In genomic region chr12:110602085-110602814, GRCh38 we compare ENCODE assay signal across 8 cellular contexts. TPM values are rescaled to one million over a fixed set of nuclear protein-coding genes. Genes with fewer than 3 reads are reported as not detected.
DNase-seq lines count a peak whose midpoint lies in the region; ATAC-seq, FAIRE-seq and TF ChIP-seq lines count a peak whose summit lies in the region.
"Not testable (repeated sequence)": the region's sequence is repeated elsewhere in the genome, so short reads cannot be mapped to it uniquely, and the experiment has no call there.

No MANE protein-coding gene starts in this region.

- H3K4me1 Mint-ChIP-seq in CD14-positive monocyte, result peaks cover 48% of the 10 kb centered on the region
- H3K4me1 Mint-ChIP-seq in GM23338, result not testable (repeated sequence)

- peak; percentile 88 for FAIRE-seq in endothelial cell of umbilical vein (lab: Jason Lieb, UNC)

- not testable (repeated sequence) for H3K9me1 ChIP-seq in endothelial cell of umbilical vein (replicated peaks; ENCODE audit: control insufficient read depth, extremely low read depth, insufficient read depth, low read length)

- not testable (repeated sequence) for H3K9me3 ChIP-seq in endothelial cell of umbilical vein (replicated peaks; ENCODE audit: control insufficient read depth, insufficient read depth, low read length); spleen

- CTCF ChIA-PET in endothelial cell of umbilical vein (lab: Charles Lee), result interaction anchor here (0.7 to 8.2 kb wide), 45 partner anchors 9 to 503 kb away, joined by 3 to 117 read pairs (median 5); partner anchors contain the start of genes ARPC3, FAM216A, GPN3 and RAD9B

- not testable (repeated sequence) for H3F3A ChIP-seq in GM23338 (replicated peaks; ENCODE audit: low read depth)

- H3K4me1 ChIP-seq in GM23338 (ENCODE audit: insufficient read depth); endothelial cell of umbilical vein (ENCODE audit: control insufficient read depth, extremely low read depth, insufficient read depth, low read length): not testable (repeated sequence)
- H3K4me1 ChIP-seq in spleen, result peaks cover 0 to 72% (median 38%) of the 10 kb centered on the region in 6 donors

- not testable (repeated sequence) for H4K20me1 ChIP-seq in GM23338 (replicated peaks; ENCODE audit: insufficient read depth); endothelial cell of umbilical vein (replicated peaks; ENCODE audit: control insufficient read depth, extremely low read depth, insufficient read depth, low read length)

- H3K27ac ChIP-seq in GM23338 (ENCODE audit: low read depth); endothelial cell of umbilical vein (ENCODE audit: insufficient read depth, low read depth, low read length): not testable (repeated sequence)
- peak overlapping the region in 4 of 8 donors; percentile 24 to 67 (median 53) for H3K27ac ChIP-seq in spleen

- DNase-seq in CD14-positive monocyte (ENCODE audit: low spot score) (peak; percentile 62), GM23338 (ENCODE audit: low spot score) (peak; percentile 84), NCI-H1930 (lab: John Stamatoyannopoulos, UW) (peak; percentile 29 to 56), SIG-M5 treated with dmso at 0.1 percent for 504 hours (lab: John Stamatoyannopoulos, UW; ENCODE audit: unreplicated experiment) (peak; percentile 85), endothelial cell of umbilical vein (ENCODE audit: low read depth, low spot score) (peak; percentile 49)
- DNase-seq in activated T-helper 9 cell treated with anti-CD3 and anti-CD28 coated beads, Interleukin-2, amount 50 U/mL, for 16 hours (ENCODE audit: low read depth), result peak; percentile 12
- DNase-seq in left lobe of liver (ENCODE audit: low spot score); spleen: not testable (repeated sequence)

- peak; percentile 85 for ATAC-seq in GM23338
- ATAC-seq in left lobe of liver, result peak; percentile 89

- H3K4me2 ChIP-seq in GM23338; endothelial cell of umbilical vein (ENCODE audit: insufficient read depth, low read length): not testable (repeated sequence)

- POLR2A ChIA-PET in endothelial cell of umbilical vein (lab: Charles Lee), result not testable (repeated sequence)

- not testable (repeated sequence) for H3K9ac ChIP-seq in endothelial cell of umbilical vein (replicated peaks; ENCODE audit: extremely low read depth, insufficient read depth, low read length)

- not testable (repeated sequence) for TF ChIP-seq POLR2A in endothelial cell of umbilical vein (IDR thresholded peaks at IDR 0.05; ENCODE audit: low read depth, low read length); spleen (IDR thresholded peaks at IDR 0.05)

- H3K36me3 Mint-ChIP-seq in CD14-positive monocyte; GM23338 (ENCODE audit: low read depth): not testable (repeated sequence)

- not testable (repeated sequence) for H3K27me3 ChIP-seq in GM23338 (ENCODE audit: insufficient read depth); endothelial cell of umbilical vein (ENCODE audit: control insufficient read depth in 2 of 2, insufficient read depth in 2 of 2, low read length in 2 of 2); spleen (replicated peaks in 1 of 7)

- intact Hi-C loops in CD14-positive monocyte (cut with micrococcal nuclease), result loop anchor here (1.0 to 5.0 kb wide), 2 partner anchors 50 to 150 kb away; partner anchors contain the start of gene ARPC3 (in 2 of the 2)
- intact Hi-C loops in endothelial cell of umbilical vein (cut with micrococcal nuclease), result loop anchor here (1.0 kb wide), 7 partner anchors 90 to 502 kb away; partner anchors contain the start of genes ARPC3, RAD9B and VPS29
- intact Hi-C loops in spleen (cut with DNase I; ENCODE audit: low total_unique reads), result loop anchor here (5.0 kb wide), 1 partner anchor 150 kb away; the partner anchor contains the start of gene ARPC3

- H3K4me3 Mint-ChIP-seq in CD14-positive monocyte, GM23338: not testable (repeated sequence)

- WGBS in spleen, 5 donors, result 61 to 66% (median 64%) methylated on average over 14 of the region's 14 CpGs

- H3K27ac Mint-ChIP-seq in CD14-positive monocyte, result peak overlapping the region in 6 of 7 donors; percentile 35 to 85 (median 62)
- not testable (repeated sequence) for H3K27ac Mint-ChIP-seq in GM23338

- H2AFZ ChIP-seq in GM23338; endothelial cell of umbilical vein (ENCODE audit: low read depth, low read length): not testable (repeated sequence)

- not testable (repeated sequence) for H3K9me2 ChIP-seq in GM23338 (ENCODE audit: insufficient read depth)

- H3K9me3 Mint-ChIP-seq in CD14-positive monocyte, GM23338: not testable (repeated sequence)

- H3K79me2 ChIP-seq in GM23338 (replicated peaks; ENCODE audit: insufficient read depth); endothelial cell of umbilical vein (ENCODE audit: control insufficient read depth, insufficient read depth, low read length): not testable (repeated sequence)

- TF ChIP-seq CTCF in CD14-positive monocyte (IDR thresholded peaks at IDR 0.05), result peak; percentile 83
- peak; percentile 76 to 86 for TF ChIP-seq CTCF in GM23338 (conservative IDR thresholded peaks at IDR 0.05; ENCODE audit: low read depth in 2 of 2)
- TF ChIP-seq CTCF in endothelial cell of umbilical vein (IDR thresholded peaks at IDR 0.05; ENCODE audit: extremely low read depth in 1 of 2, insufficient read depth in 1 of 2, low read depth in 1 of 2, low read length in 2 of 2), result peak; percentile 60 to 65
- TF ChIP-seq CTCF in spleen (IDR thresholded peaks at IDR 0.05 in 8 of 11, conservative IDR thresholded peaks at IDR 0.05 in 3 of 11), result peak; percentile 44 to 86 (median 75)

- not testable (repeated sequence) for H3K4me3 ChIP-seq in GM23338; endothelial cell of umbilical vein (replicated peaks in 1 of 3; ENCODE audit: insufficient read depth in 1 of 3, low read depth in 1 of 3, low read length in 3 of 3); spleen

- not testable (repeated sequence) for BruUV-seq in endothelial cell of umbilical vein (replicated peaks; lab: Mats Ljungman, UMichigan)

- dilution Hi-C loops in endothelial cell of umbilical vein (cut with MboI; ENCODE audit: extremely low pct_ligation_motif_present, low sequenced_read_pairs), result not testable (repeated sequence)

- H3K36me3 ChIP-seq in GM23338 (ENCODE audit: insufficient read depth); endothelial cell of umbilical vein (ENCODE audit: control insufficient read depth in 2 of 2, extremely low read depth in 1 of 2, insufficient read depth in 2 of 2, low read length in 2 of 2); spleen: not testable (repeated sequence)

- not testable (repeated sequence) for H3K27me3 Mint-ChIP-seq in CD14-positive monocyte (ENCODE audit: low read depth in 3 of 3); GM23338 (ENCODE audit: insufficient read depth, low read depth, poor library complexity)

RNA-seq across cellular contexts. Expression of gene TCTN1, which starts 11.7 kb away (rescaled TPM):
- polyA plus RNA-seq in CD14-positive monocyte (1 to 10 TPM; 4.5 to 6.1 TPM), GM23338 (2016; fragmentation: Nextera tagmentation; extraction: Ambion mirVana) (10.5 and 10.6 TPM in 2 replicates), endothelial cell of umbilical vein (23.3 and 31.4 TPM in 2 replicates), spleen (10 to 100 TPM in 2 of 3 donors, 1 to 10 TPM in 1; 8.4 to 21.0 (median 14.7) TPM)
- 12.4 and 14.8 TPM in 2 replicates for total RNA-seq in GM23338 (2014; rRNA removed; shearing (Covaris generic))
- total RNA-seq in endothelial cell of umbilical vein (20.1 and 21.1 TPM in 2 replicates), left lobe of liver (14.8 TPM), spleen (10 to 100 TPM; 14.8 to 30.8 (median 24.5) TPM)
- 14.4 and 16.1 TPM in 2 replicates for polyA plus RNA-seq in endothelial cell of umbilical vein (2011; cell fraction: cytosol; rRNA removed)
- polyA plus RNA-seq in endothelial cell of umbilical vein (2011; cell fraction: nucleus; rRNA removed), result 47.1 and 52.0 TPM in 2 replicates
- 18.2 and 19.8 TPM in 2 replicates for polyA plus RNA-seq in endothelial cell of umbilical vein (2012)
- polyA minus RNA-seq in endothelial cell of umbilical vein, result 18.0 and 22.5 TPM in 2 replicates
- 8.7 TPM for polyA minus RNA-seq in endothelial cell of umbilical vein (2011; cell fraction: cytosol; rRNA and poly(A)+ RNA removed)
- polyA minus RNA-seq in endothelial cell of umbilical vein (2011; cell fraction: nucleus; rRNA and poly(A)+ RNA removed), result 26.1 and 28.0 TPM in 2 replicates

RNA-seq across cellular contexts. Expression of gene PPTC7, which starts 19.1 kb away (rescaled TPM):
- 10 to 100 TPM; 11.6 to 15.1 TPM for polyA plus RNA-seq in CD14-positive monocyte
- 17.5 and 22.3 TPM in 2 replicates for total RNA-seq in GM23338 (2014; rRNA removed; shearing (Covaris generic))
- 5.2 and 7.5 TPM in 2 replicates for polyA plus RNA-seq in GM23338 (2016; fragmentation: Nextera tagmentation; extraction: Ambion mirVana)
- 15.2 and 17.0 TPM in 2 replicates for total RNA-seq in endothelial cell of umbilical vein
- polyA plus RNA-seq in endothelial cell of umbilical vein, result 6.8 and 8.4 TPM in 2 replicates
- polyA plus RNA-seq in endothelial cell of umbilical vein (2011; cell fraction: cytosol; rRNA removed), result 7.6 and 7.7 TPM in 2 replicates
- 10.7 and 14.5 TPM in 2 replicates for polyA plus RNA-seq in endothelial cell of umbilical vein (2011; cell fraction: nucleus; rRNA removed)
- polyA plus RNA-seq in endothelial cell of umbilical vein (2012), result 16.2 and 20.9 TPM in 2 replicates
- 27.4 and 28.7 TPM in 2 replicates for polyA minus RNA-seq in endothelial cell of umbilical vein
- 16.2 TPM for polyA minus RNA-seq in endothelial cell of umbilical vein (2011; cell fraction: cytosol; rRNA and poly(A)+ RNA removed)
- 9.0 and 15.4 TPM in 2 replicates for polyA minus RNA-seq in endothelial cell of umbilical vein (2011; cell fraction: nucleus; rRNA and poly(A)+ RNA removed)
- 12.7 TPM for total RNA-seq in left lobe of liver
- total RNA-seq in spleen, result 10 to 100 TPM; 20.1 to 27.3 (median 26.5) TPM
- 1 to 10 TPM; 7.5 to 9.9 (median 8.3) TPM for polyA plus RNA-seq in spleen
